8 cellular contexts compared by ENCODE assay signal in the genomic region with DNA sequence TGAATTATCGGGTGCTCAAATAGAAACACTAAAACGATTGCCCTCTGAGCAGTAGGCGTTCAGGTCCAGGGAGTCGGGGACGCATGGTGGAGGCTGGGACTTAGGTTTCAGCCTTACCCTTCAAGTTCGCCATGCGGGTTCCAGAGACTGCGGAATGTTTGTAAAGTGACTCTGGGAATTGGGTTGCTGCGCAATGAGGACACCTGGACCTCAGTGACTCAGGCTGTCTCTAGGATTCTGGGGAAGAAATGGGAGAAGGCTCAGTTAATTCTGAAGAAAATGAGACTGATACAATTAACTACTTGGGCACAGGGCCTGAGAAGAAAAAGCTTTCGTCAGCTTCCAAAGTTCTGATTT. TPM values are rescaled to one million over a fixed set of nuclear protein-coding genes. Genes with fewer than 3 reads are reported as not detected.
A peak's percentile ranks its signal among the peaks of the same experiment; 100 is the strongest.
DNase-seq lines count a peak whose midpoint lies in the region; ATAC-seq and TF ChIP-seq lines count a peak whose summit lies in the region.

No MANE protein-coding gene starts in this region.

- H3K36me3 ChIP-seq in left lung = peaks cover 0 to 19% of the 10 kb centered on the region in 2 donors

- CTCF ChIA-PET in activated naive CD4-positive, alpha-beta T cell treated with anti-CD3 and anti-CD28 coated beads for 36 hours (lab: Charles Lee) = interaction anchor here (0.5 kb wide), 1 partner anchor 98 kb away, joined by 4 read pairs; no protein-coding TSS in a partner anchor

- TF ChIP-seq CTCF in left lung (IDR thresholded peaks at IDR 0.05) (no peak), type B pancreatic cell (conservative IDR thresholded peaks at IDR 0.05) (no peak)

- H3K27ac ChIP-seq in left lung = peak overlapping the region; percentile 94 to 97

- no peaks in the 10 kb centered on the region for H3K9me3 Mint-ChIP-seq in activated naive CD4-positive, alpha-beta T cell treated with anti-CD3 and anti-CD28 coated beads for 36 hours
- H3K9me3 Mint-ChIP-seq in type B pancreatic cell = no peaks in the 10 kb centered on the region

- H3K4me1 ChIP-seq in left lung = peaks cover 22 to 92% of the 10 kb centered on the region in 2 donors

- H3K27ac Mint-ChIP-seq in activated naive CD4-positive, alpha-beta T cell treated with anti-CD3 and anti-CD28 coated beads for 36 hours = no peak overlapping the region
- H3K27ac Mint-ChIP-seq in type B pancreatic cell = peak overlapping the region; percentile 88

- ATAC-seq in left lung = peak; percentile 19
- no peak for ATAC-seq in GM18517 (IDR thresholded peaks at IDR 0.05; ENCODE audit: unreplicated experiment)
- no peak for ATAC-seq in GM19035 (IDR thresholded peaks at IDR 0.05; ENCODE audit: unreplicated experiment)

- H3K36me3 Mint-ChIP-seq in activated naive CD4-positive, alpha-beta T cell treated with anti-CD3 and anti-CD28 coated beads for 36 hours (ENCODE audit: low read depth) = no peaks in the 10 kb centered on the region
- peaks cover 17% of the 10 kb centered on the region for H3K36me3 Mint-ChIP-seq in type B pancreatic cell

- H3K4me1 Mint-ChIP-seq in activated naive CD4-positive, alpha-beta T cell treated with anti-CD3 and anti-CD28 coated beads for 36 hours (ENCODE audit: low read depth) = peaks cover 4% of the 10 kb centered on the region
- peaks cover 22% of the 10 kb centered on the region for H3K4me1 Mint-ChIP-seq in type B pancreatic cell (ENCODE audit: unreplicated experiment)

- H3K4me3 ChIP-seq in left lung = peak overlapping the region; percentile 64 to 86

- peaks cover 37% of the 10 kb centered on the region for H3K27me3 Mint-ChIP-seq in activated naive CD4-positive, alpha-beta T cell treated with anti-CD3 and anti-CD28 coated beads for 36 hours (ENCODE audit: low read depth)
- peaks cover 40% of the 10 kb centered on the region for H3K27me3 Mint-ChIP-seq in type B pancreatic cell

- H3K4me3 Mint-ChIP-seq in activated naive CD4-positive, alpha-beta T cell treated with anti-CD3 and anti-CD28 coated beads for 36 hours = peak overlapping the region; percentile 61
- peak overlapping the region; percentile 92 for H3K4me3 Mint-ChIP-seq in type B pancreatic cell

- intact Hi-C loops in activated naive CD4-positive, alpha-beta T cell treated with anti-CD3 and anti-CD28 coated beads for 36 hours (cut with micrococcal nuclease) = no loop called here
- intact Hi-C loops in left lung (cut with DNase I) = no loop called here

- no peaks in the 10 kb centered on the region for H3K27me3 ChIP-seq in left lung

- DNase-seq in activated naive CD4-positive, alpha-beta T cell treated with anti-CD3 and anti-CD28 coated beads for 36 hours = no peak
- DNase-seq in activated naive CD4-positive, alpha-beta T cell treated with Interleukin-2 at 50 U/mL for 16 hours = no peak
- DNase-seq in astrocyte of the hippocampus (ENCODE audit: low read depth, low spot score) (peak; percentile 42), left lung (no peak), type B pancreatic cell (ENCODE audit: extremely low spot score, unreplicated experiment) (no peak), mesenteric fat pad (ENCODE audit: low spot score) (no peak)

- no peaks in the 10 kb centered on the region for H3K9me3 ChIP-seq in left lung

RNA-seq across cellular contexts. Expression of a gene that starts 1.1 kb away (rescaled TPM):
- 1 to 10 TPM; 1.1 to 1.3 TPM for total RNA-seq in activated naive CD4-positive, alpha-beta T cell treated with anti-CD3 and anti-CD28 coated beads for 36 hours
- total RNA-seq in left lung = 100 to 1,000 TPM; 332 to 369 TPM
- 120 and 497 TPM in 2 replicates for total RNA-seq in type B pancreatic cell (ENCODE audit: low replicate concordance)
- 241 TPM for total RNA-seq in mesenteric fat pad

Comparison
In these comparisons a context has a peak if more than half of its experiments do, and no peak if none do; other contexts are left out.
1. RNA of a gene that starts 1.1 kb away (total RNA-seq): 332 to 369 TPM in left lung, 241 TPM in mesenteric fat pad (single experiment) and 120 to 497 TPM in type B pancreatic cell; 1.1 to 1.3 TPM in activated naive CD4-positive, alpha-beta T cell treated with anti-CD3 and anti-CD28 coated beads for 36 hours; every median in the first group is over 10 times any median in the second.